ENCODE assay signal across 1 cellular context in the genomic region with DNA sequence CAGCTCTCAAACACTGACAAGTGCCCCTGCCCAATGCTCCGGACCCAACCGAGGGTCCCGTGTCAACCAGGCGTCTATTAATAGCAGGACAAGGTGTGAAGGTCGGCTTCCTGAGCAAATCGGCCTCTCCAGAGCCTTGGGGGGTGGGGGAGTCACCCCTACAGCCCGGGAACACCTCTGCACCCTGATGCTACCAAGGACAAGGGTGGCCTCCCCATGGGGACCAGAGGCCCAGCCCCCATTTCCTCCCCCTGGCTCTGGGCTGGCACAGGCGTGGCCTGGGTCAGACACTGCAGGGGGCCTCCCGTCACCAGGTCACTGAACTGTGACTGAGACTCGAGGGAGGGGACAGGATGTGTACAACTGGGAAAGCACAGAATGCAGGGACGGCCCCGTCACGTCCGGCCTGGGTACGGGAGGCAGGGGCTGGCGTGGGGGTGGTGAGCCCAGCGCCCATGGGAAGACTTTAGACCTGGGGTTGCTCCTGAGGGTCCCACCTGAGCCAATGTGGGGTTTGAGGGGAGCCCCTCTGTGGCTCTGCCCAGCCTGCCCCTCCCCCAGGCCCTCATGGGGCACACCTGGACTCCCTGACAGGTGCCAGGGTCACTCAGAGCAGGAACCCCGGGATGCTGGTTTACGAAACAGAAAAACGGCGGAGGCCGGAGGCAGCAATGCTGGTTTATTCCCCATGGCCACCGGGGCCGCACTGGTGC.
TF ChIP-seq lines count a peak whose summit lies in the region.

No MANE protein-coding gene starts in this region.

TF ChIP-seq in HCT116, 20 proteins besides CTCF, POLR2A, EP300 and RAD21:
- TF ChIP-seq, protein P1, sequence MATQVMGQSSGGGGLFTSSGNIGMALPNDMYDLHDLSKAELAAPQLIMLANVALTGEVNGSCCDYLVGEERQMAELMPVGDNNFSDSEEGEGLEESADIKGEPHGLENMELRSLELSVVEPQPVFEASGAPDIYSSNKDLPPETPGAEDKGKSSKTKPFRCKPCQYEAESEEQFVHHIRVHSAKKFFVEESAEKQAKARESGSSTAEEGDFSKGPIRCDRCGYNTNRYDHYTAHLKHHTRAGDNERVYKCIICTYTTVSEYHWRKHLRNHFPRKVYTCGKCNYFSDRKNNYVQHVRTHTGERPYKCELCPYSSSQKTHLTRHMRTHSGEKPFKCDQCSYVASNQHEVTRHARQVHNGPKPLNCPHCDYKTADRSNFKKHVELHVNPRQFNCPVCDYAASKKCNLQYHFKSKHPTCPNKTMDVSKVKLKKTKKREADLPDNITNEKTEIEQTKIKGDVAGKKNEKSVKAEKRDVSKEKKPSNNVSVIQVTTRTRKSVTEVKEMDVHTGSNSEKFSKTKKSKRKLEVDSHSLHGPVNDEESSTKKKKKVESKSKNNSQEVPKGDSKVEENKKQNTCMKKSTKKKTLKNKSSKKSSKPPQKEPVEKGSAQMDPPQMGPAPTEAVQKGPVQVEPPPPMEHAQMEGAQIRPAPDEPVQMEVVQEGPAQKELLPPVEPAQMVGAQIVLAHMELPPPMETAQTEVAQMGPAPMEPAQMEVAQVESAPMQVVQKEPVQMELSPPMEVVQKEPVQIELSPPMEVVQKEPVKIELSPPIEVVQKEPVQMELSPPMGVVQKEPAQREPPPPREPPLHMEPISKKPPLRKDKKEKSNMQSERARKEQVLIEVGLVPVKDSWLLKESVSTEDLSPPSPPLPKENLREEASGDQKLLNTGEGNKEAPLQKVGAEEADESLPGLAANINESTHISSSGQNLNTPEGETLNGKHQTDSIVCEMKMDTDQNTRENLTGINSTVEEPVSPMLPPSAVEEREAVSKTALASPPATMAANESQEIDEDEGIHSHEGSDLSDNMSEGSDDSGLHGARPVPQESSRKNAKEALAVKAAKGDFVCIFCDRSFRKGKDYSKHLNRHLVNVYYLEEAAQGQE (IDR thresholded peaks at IDR 0.05; ENCODE audit: low read depth), result no peak
